ENCODE assay signal across 7 cellular contexts in genomic region chr3:148955544-148956346, GRCh38. TPM values are rescaled to one million over a fixed set of nuclear protein-coding genes. Genes with fewer than 3 reads are reported as not detected.
DNase-seq lines count a peak whose midpoint lies in the region; ATAC-seq and TF ChIP-seq lines count a peak whose summit lies in the region.

No MANE protein-coding gene starts in this region.

- no peaks in the 10 kb centered on the region for H3K36me3 Mint-ChIP-seq in dendritic cell treated with granulocyte-macrophage colony-stimulating factor and Interleukin-4, amounts not matched to agents 40 ng/mL and 50 ng/mL, for 4 days (ENCODE audit: low read depth)

- H3K36me3 ChIP-seq in PC-9 (ENCODE audit: low read depth) (no peaks in the 10 kb centered on the region), lung (ENCODE audit: control insufficient read depth in 2 of 2, insufficient read depth in 2 of 2, low read length in 2 of 2) (no peaks in the 10 kb centered on the region), upper lobe of left lung (no peaks in the 10 kb centered on the region)

- H3K27me3 ChIP-seq in PC-9 (ENCODE audit: insufficient read depth, low read depth) (no peaks in the 10 kb centered on the region), lung (ENCODE audit: control insufficient read depth, insufficient read depth) (no peaks in the 10 kb centered on the region), upper lobe of left lung (no peaks in the 10 kb centered on the region)

- no TSS peak for BruUV-seq in PC-9 (replicated peaks; lab: Mats Ljungman, UMichigan)

- H4K20me1 ChIP-seq in PC-9 (ENCODE audit: insufficient read depth) = no peaks in the 10 kb centered on the region

- intact Hi-C loops in PC-9 (cut with micrococcal nuclease; ENCODE audit: unreplicated experiment) = loop anchor here (1.0 to 5.0 kb wide), 5 partner anchors 165 to 552 kb away; no protein-coding TSS in a partner anchor
- intact Hi-C loops in dendritic cell treated with granulocyte-macrophage colony-stimulating factor and Interleukin-4, amounts not matched to agents 40 ng/mL and 50 ng/mL, for 4 days (cut with micrococcal nuclease) = loop anchor here (5.0 kb wide), 2 partner anchors 162 to 317 kb away; no protein-coding TSS in a partner anchor

- H2AFZ ChIP-seq in PC-9 = no peak overlapping the region

- DNase-seq in ELF-1 (ENCODE audit: low read depth, low spot score) = peak; percentile 80
- DNase-seq in KG1 (lab: John Stamatoyannopoulos, UW) = peak; percentile 38
- DNase-seq in PC-9 = peak; percentile 50 to 80
- peak; percentile 35 for DNase-seq in lung (ENCODE audit: low spot score)
- no peak for DNase-seq in upper lobe of left lung

- peak overlapping the region; percentile 26 for H3K27ac Mint-ChIP-seq in dendritic cell treated with granulocyte-macrophage colony-stimulating factor and Interleukin-4, amounts not matched to agents 40 ng/mL and 50 ng/mL, for 4 days

- no peaks in the 10 kb centered on the region for H3K4me1 Mint-ChIP-seq in dendritic cell treated with granulocyte-macrophage colony-stimulating factor and Interleukin-4, amounts not matched to agents 40 ng/mL and 50 ng/mL, for 4 days (ENCODE audit: low read depth)

- CTCF ChIA-PET in PC-9 (lab: Charles Lee) = interaction anchor here (0.6 to 1.7 kb wide), 46 partner anchors 9 to 1466 kb away, joined by 3 to 31 read pairs (median 5); partner anchors contain the start of gene HPS3

- H3K4me3 ChIP-seq in PC-9 = no peak overlapping the region
- H3K4me3 ChIP-seq in lung = no peak overlapping the region
- no peak overlapping the region for H3K4me3 ChIP-seq in upper lobe of left lung

- H3K9me3 ChIP-seq in PC-9 (ENCODE audit: insufficient read depth, low read depth) (no peaks in the 10 kb centered on the region), lung (ENCODE audit: control insufficient read depth in 2 of 2, insufficient read depth in 1 of 2, low read length in 1 of 2) (no peaks in the 10 kb centered on the region), upper lobe of left lung (no peaks in the 10 kb centered on the region)

- TF ChIP-seq EP300 in upper lobe of left lung (IDR thresholded peaks at IDR 0.05) = no peak

- no peaks in the 10 kb centered on the region for H3K79me2 ChIP-seq in PC-9 (ENCODE audit: low read depth)

- POLR2A ChIA-PET in PC-9 (lab: Charles Lee; ENCODE audit: unreplicated experiment) = interaction anchor here (0.5 to 0.8 kb wide), 14 partner anchors 87 to 1014 kb away, joined by 3 to 19 read pairs (median 6); partner anchors contain the start of gene WWTR1

- peaks cover 7% of the 10 kb centered on the region; the same call in 1 of the 2 replicates for H3K4me1 ChIP-seq in PC-9 (replicated peaks; ENCODE audit: insufficient read depth)
- peaks cover 0 to 2% of the 10 kb centered on the region in 2 donors for H3K4me1 ChIP-seq in lung (ENCODE audit: control insufficient read depth in 2 of 2, insufficient read depth in 2 of 2, low read length in 2 of 2)
- peaks cover 0 to 8% (median 4%) of the 10 kb centered on the region in 4 donors for H3K4me1 ChIP-seq in upper lobe of left lung

- H3K4me3 Mint-ChIP-seq in dendritic cell treated with granulocyte-macrophage colony-stimulating factor and Interleukin-4, amounts not matched to agents 40 ng/mL and 50 ng/mL, for 4 days = no peak overlapping the region

- 57 to 64% methylated on average over 12 of the region's 12 CpGs for WGBS in lung, 2 donors
- 59 to 61% methylated on average over 12 of the region's 12 CpGs for WGBS in upper lobe of left lung, 2 donors

- H3K4me2 ChIP-seq in PC-9 = peak overlapping the region; percentile 49; the same call in 1 of the 2 replicates

- H3K9me2 ChIP-seq in PC-9 (ENCODE audit: insufficient read depth) = no peaks in the 10 kb centered on the region

- H3K27me3 Mint-ChIP-seq in dendritic cell treated with granulocyte-macrophage colony-stimulating factor and Interleukin-4, amounts not matched to agents 40 ng/mL and 50 ng/mL, for 4 days = no peaks in the 10 kb centered on the region

- no peaks in the 10 kb centered on the region for H3K9me3 Mint-ChIP-seq in dendritic cell treated with granulocyte-macrophage colony-stimulating factor and Interleukin-4, amounts not matched to agents 40 ng/mL and 50 ng/mL, for 4 days

- H3K27ac ChIP-seq in PC-9 = peak overlapping the region; percentile 28; the same call in 1 of the 2 replicates
- peak overlapping the region in 1 of 2 donors; percentile 78 for H3K27ac ChIP-seq in lung (ENCODE audit: low read depth in 1 of 2, low read length in 1 of 2)
- H3K27ac ChIP-seq in upper lobe of left lung = peak overlapping the region in 3 of 4 donors; percentile 73 to 79 (median 73)

- peak; percentile 55 for ATAC-seq in lung (ENCODE audit: insufficient read depth, low FRiP score)
- peak in 1 of 2 donors; percentile 94 for ATAC-seq in upper lobe of left lung (ENCODE audit: low FRiP score in 2 of 2)
- ATAC-seq in HG02571 (IDR thresholded peaks at IDR 0.05; ENCODE audit: unreplicated experiment) = no peak

- TF ChIP-seq POLR2A in upper lobe of left lung (IDR thresholded peaks at IDR 0.05) = no peak

- TF ChIP-seq CTCF in PC-9 (conservative IDR thresholded peaks at IDR 0.05) = peak; percentile 72
- TF ChIP-seq CTCF in lung (IDR thresholded peaks at IDR 0.05; ENCODE audit: control extremely low read depth, extremely low read depth) = peak; percentile 23
- peak; percentile 21 to 46 (median 30) for TF ChIP-seq CTCF in upper lobe of left lung (IDR thresholded peaks at IDR 0.05)

- no peaks in the 10 kb centered on the region for H3F3A ChIP-seq in PC-9 (ENCODE audit: insufficient read depth, low read depth)

RNA-seq across cellular contexts. Expression of gene GYG1, which starts 35.6 kb away (rescaled TPM):
- total RNA-seq in PC-9 (2021) (16.5 and 20.3 TPM in 2 replicates), lung (10 to 100 TPM; 41.8 to 78.7 TPM), upper lobe of left lung (10 to 100 TPM; 10.5 to 48.6 (median 31.5) TPM)
- 100 to 1,000 TPM in 1 of 2 donors, 10 to 100 TPM in 1; 23.2 to 115 TPM for polyA plus RNA-seq in lung

Comparison
In these comparisons a context has a peak if more than half of its experiments do, and no peak if none do; other contexts are left out.
1. DNase-seq: peak in ELF-1 (single experiment), KG1 (single experiment), PC-9 (2 of 2) and lung (single experiment); none in upper lobe of left lung (0 of 2).
2. Peak in every context shown above with its lines, with median percentiles within 50 percentile points of each other: CTCF ChIP-seq.